ENCODE assay signal across 1 cellular context in genomic region chr6:33315753-33316602, GRCh38.
TF ChIP-seq lines count a peak whose summit lies in the region.

No MANE protein-coding gene starts in this region.

TF ChIP-seq in SK-N-SH, 30 proteins besides CTCF, POLR2A, EP300 and RAD21 (continued from another document):
- TF ChIP-seq, protein P1, sequence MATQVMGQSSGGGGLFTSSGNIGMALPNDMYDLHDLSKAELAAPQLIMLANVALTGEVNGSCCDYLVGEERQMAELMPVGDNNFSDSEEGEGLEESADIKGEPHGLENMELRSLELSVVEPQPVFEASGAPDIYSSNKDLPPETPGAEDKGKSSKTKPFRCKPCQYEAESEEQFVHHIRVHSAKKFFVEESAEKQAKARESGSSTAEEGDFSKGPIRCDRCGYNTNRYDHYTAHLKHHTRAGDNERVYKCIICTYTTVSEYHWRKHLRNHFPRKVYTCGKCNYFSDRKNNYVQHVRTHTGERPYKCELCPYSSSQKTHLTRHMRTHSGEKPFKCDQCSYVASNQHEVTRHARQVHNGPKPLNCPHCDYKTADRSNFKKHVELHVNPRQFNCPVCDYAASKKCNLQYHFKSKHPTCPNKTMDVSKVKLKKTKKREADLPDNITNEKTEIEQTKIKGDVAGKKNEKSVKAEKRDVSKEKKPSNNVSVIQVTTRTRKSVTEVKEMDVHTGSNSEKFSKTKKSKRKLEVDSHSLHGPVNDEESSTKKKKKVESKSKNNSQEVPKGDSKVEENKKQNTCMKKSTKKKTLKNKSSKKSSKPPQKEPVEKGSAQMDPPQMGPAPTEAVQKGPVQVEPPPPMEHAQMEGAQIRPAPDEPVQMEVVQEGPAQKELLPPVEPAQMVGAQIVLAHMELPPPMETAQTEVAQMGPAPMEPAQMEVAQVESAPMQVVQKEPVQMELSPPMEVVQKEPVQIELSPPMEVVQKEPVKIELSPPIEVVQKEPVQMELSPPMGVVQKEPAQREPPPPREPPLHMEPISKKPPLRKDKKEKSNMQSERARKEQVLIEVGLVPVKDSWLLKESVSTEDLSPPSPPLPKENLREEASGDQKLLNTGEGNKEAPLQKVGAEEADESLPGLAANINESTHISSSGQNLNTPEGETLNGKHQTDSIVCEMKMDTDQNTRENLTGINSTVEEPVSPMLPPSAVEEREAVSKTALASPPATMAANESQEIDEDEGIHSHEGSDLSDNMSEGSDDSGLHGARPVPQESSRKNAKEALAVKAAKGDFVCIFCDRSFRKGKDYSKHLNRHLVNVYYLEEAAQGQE (IDR thresholded peaks at IDR 0.05; ENCODE audit: low read depth, low read length): 0 out of 2 replicates have a peak, but pooled peaks have one; percentile 41
